Comparison of ENCODE assay signal across 18 cellular contexts in the genomic region with DNA sequence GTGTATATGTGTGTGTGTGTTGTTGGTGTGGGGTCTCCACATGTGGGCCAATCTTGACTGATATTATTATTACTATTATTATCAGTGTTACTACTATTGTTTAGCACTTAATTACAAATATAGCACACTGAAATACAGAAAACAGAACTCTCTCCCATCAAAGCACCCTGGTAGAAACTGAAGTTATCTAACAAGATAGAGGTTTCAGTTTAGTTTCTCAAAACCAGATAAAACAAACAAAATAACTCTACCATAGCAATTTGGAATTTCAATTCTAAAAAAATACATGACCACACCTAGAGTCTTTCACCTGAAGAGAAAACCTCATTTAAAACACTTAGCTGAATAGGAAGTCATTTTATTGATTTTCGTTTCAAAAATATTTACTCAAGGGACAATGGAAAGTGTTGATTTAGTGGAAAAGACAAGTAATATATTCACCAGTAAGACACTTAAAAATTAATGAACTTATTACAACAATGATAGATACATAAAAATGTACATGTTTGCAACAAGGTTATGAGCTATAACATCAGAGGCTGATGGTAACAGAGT.
"Had no signal": no experiment of that assay in that cellular context is flagged by ENCODE, and none has a peak within 500 bp of the region (broad histone marks: within the 10 kb centered on the region; RNA-seq: fewer than 3 reads in every experiment).

No MANE protein-coding gene starts in this region.

- H3K4me3 ChIP-seq: heart right ventricle, left lung, thoracic aorta had no signal

- H3K9me3 ChIP-seq: thoracic aorta had no signal

- H3K27me3 Mint-ChIP-seq: activated naive CD4-positive, alpha-beta T cell treated with anti-CD3 and anti-CD28 coated beads, Interleukin-2, amount 50 U/mL, for 24 hours; activated T-cell treated with anti-CD3 and anti-CD28 coated beads, Interleukin-2, amount 50 U/mL, for 24 hours; stimulated activated naive CD8-positive, alpha-beta T cell treated with anti-CD3 and anti-CD28 coated beads, Interleukin-15, Interleukin-2, amounts not matched to agents 100 ng/mL and 50 ng/mL, for 24 hours had no signal

- H3K27me3 ChIP-seq: heart right ventricle, left lung had no signal

- H3K36me3 ChIP-seq: heart right ventricle, left lung, thoracic aorta had no signal

- H3K4me1 Mint-ChIP-seq: activated naive CD4-positive, alpha-beta T cell treated with anti-CD3 and anti-CD28 coated beads, Interleukin-2, amount 50 U/mL, for 24 hours had no signal

- H3K36me3 Mint-ChIP-seq: activated naive CD4-positive, alpha-beta T cell treated with anti-CD3 and anti-CD28 coated beads, Interleukin-2, amount 50 U/mL, for 24 hours had no signal

- H3K27ac Mint-ChIP-seq: activated naive CD4-positive, alpha-beta T cell treated with anti-CD3 and anti-CD28 coated beads, Interleukin-2, amount 50 U/mL, for 24 hours; activated T-cell treated with anti-CD3 and anti-CD28 coated beads, Interleukin-2, amount 50 U/mL, for 24 hours; stimulated activated naive CD8-positive, alpha-beta T cell treated with anti-CD3 and anti-CD28 coated beads, Interleukin-15, Interleukin-2, amounts not matched to agents 100 ng/mL and 50 ng/mL, for 24 hours had no signal

- ATAC-seq: activated CD4-positive, CD25-positive, alpha-beta regulatory T cell treated with anti-CD3 and anti-CD28 coated beads, Interleukin-2, amount 50 U/mL, for 24 hours; heart right ventricle; left lung had no signal

- DNase-seq: activated CD4-positive, alpha-beta T cell treated with anti-CD3 and anti-CD28 coated beads, Interleukin-2, amount 50 U/mL, for 4 hours; activated effector memory CD4-positive, alpha-beta T cell treated with Interleukin-2 at 50 U/mL for 16 hours; activated T-cell treated with anti-CD3 and anti-CD28 coated beads, Interleukin-2, amount 50 U/mL, for 24 hours; caudate nucleus; cortex of kidney; effector memory CD4-positive, alpha-beta T cell; heart right ventricle; islet precursor cell; left lung; stimulated activated CD4-positive, alpha-beta T cell treated with anti-CD3 and anti-CD28 coated beads, Interleukin-4, amount 100 ng/mL, for 1 hour; stimulated activated CD8-positive, alpha-beta memory T cell treated with anti-CD3 and anti-CD28 coated beads, Interleukin-4, amount 100 ng/mL, for 48 hours had no signal

- FAIRE-seq: frontal cortex, TTC549, urothelium cell line had no signal

- H3K4me3 Mint-ChIP-seq: activated naive CD4-positive, alpha-beta T cell treated with anti-CD3 and anti-CD28 coated beads, Interleukin-2, amount 50 U/mL, for 24 hours; activated T-cell treated with anti-CD3 and anti-CD28 coated beads, Interleukin-2, amount 50 U/mL, for 24 hours; stimulated activated naive CD8-positive, alpha-beta T cell treated with anti-CD3 and anti-CD28 coated beads, Interleukin-15, Interleukin-2, amounts not matched to agents 100 ng/mL and 50 ng/mL, for 24 hours had no signal

- H3K27ac ChIP-seq: heart right ventricle, left lung, thoracic aorta had no signal

- H3K4me1 ChIP-seq: heart right ventricle, left lung had no signal
